35 cellular contexts compared by ENCODE assay signal in the genomic region with DNA sequence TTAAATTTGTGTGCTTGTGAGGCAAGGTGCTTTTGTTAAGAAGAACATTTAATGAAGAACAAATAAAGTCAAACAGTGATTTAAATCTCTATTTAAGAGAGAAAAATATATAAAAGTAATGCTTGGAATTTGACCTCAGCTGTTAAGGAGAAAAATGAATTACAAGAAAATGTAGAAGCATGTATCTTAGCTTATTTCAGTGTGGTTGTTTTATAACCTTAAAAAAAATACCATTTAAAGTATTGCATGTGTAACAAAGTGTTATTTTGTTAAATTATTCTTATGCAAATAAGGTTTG.
"Had no signal": no experiment of that assay in that cellular context is flagged by ENCODE, and none has a peak within 500 bp of the region (broad histone marks: within the 10 kb centered on the region; RNA-seq: fewer than 3 reads in every experiment).

No MANE protein-coding gene starts in this region.

- H3K27me3 ChIP-seq: adrenal gland, ascending aorta, body of pancreas, brain microvascular endothelial cell, breast epithelium, cardiac muscle cell had no signal

- DNase-seq: activated effector memory CD4-positive, alpha-beta T cell treated with anti-CD3 and anti-CD28 coated beads, Interleukin-2, amount 50 U/mL, for 16 hours; activated effector memory CD4-positive, alpha-beta T cell treated with Interleukin-2 at 50 U/mL for 16 hours; activated gamma-delta T cell; activated gamma-delta T cell treated with Interleukin-2 at 50 U/mL for 16 hours; activated naive CD4-positive, alpha-beta T cell; activated naive CD4-positive, alpha-beta T cell treated with anti-CD3 and anti-CD28 coated beads for 36 hours; activated naive CD4-positive, alpha-beta T cell treated with anti-CD3 and anti-CD28 coated beads, Interleukin-2, amount 10 ng/mL, durations not matched to agents 7 days and 5 days; activated naive CD4-positive, alpha-beta T cell treated with anti-CD3 and anti-CD28 coated beads, Interleukin-2, amount 50 U/mL, for 16 hours; activated naive CD4-positive, alpha-beta T cell treated with Interleukin-2 at 50 U/mL for 16 hours; activated naive CD8-positive, alpha-beta T cell treated with anti-CD3 and anti-CD28 coated beads for 36 hours; activated naive CD8-positive, alpha-beta T cell treated with anti-CD3 and anti-CD28 coated beads, Interleukin-2, amount 10 ng/mL, durations not matched to agents 7 days and 5 days; activated naive CD8-positive, alpha-beta T cell treated with anti-CD3 and anti-CD28 coated beads, Interleukin-2, amount 50 U/mL, for 24 hours; activated T-cell treated with anti-CD3 and anti-CD28 coated beads, Interleukin-2, amount 50 U/mL, for 24 hours; activated T-cell treated with anti-CD3 and anti-CD28 coated beads, Interleukin-2, amount 50 U/mL, for 4 hours; activated T-cell treated with anti-CD3 and anti-CD28 coated beads, Interleukin-2, amount 50 U/mL, for 48 hours; activated T-cell treated with anti-CD3 and anti-CD28 coated beads, Interleukin-2, amount 50 U/mL, for 72 hours; adrenal gland; amniotic stem cell; amygdala; anterior cingulate cortex; aorta; body of pancreas; brain microvascular endothelial cell; central memory CD4-positive, alpha-beta T cell had no signal

- H3K4me3 Mint-ChIP-seq: activated naive CD4-positive, alpha-beta T cell treated with anti-CD3 and anti-CD28 coated beads for 36 hours; activated naive CD4-positive, alpha-beta T cell treated with anti-CD3 and anti-CD28 coated beads, Interleukin-2, amount 10 ng/mL, durations not matched to agents 7 days and 5 days; activated naive CD4-positive, alpha-beta T cell treated with anti-CD3 and anti-CD28 coated beads, Interleukin-2, amount 50 U/mL, for 24 hours; activated naive CD8-positive, alpha-beta T cell; activated naive CD8-positive, alpha-beta T cell treated with anti-CD3 and anti-CD28 coated beads for 36 hours; activated naive CD8-positive, alpha-beta T cell treated with anti-CD3 and anti-CD28 coated beads, Interleukin-2, amount 10 ng/mL, durations not matched to agents 7 days and 5 days; activated naive CD8-positive, alpha-beta T cell treated with anti-CD3 and anti-CD28 coated beads, Interleukin-2, amount 50 U/mL, for 24 hours; activated T-cell treated with anti-CD3 and anti-CD28 coated beads, Interleukin-2, amount 50 U/mL, for 24 hours; activated T-cell treated with anti-CD3 and anti-CD28 coated beads, Interleukin-2, amount 50 U/mL, for 4 hours; activated T-cell treated with anti-CD3 and anti-CD28 coated beads, Interleukin-2, amount 50 U/mL, for 72 hours; activated T-helper 1 cell treated with anti-CD3 and anti-CD28 coated beads, Interleukin-12 subunit alpha, Interleukin-12 subunit beta, Interleukin-2, Interleukin-4 antibody, amounts not matched to agents 30 ng/mL and 10 ng/mL and 1 ng/mL, durations not matched to agents 14 hours and 24 hours and 36 hours; activated T-helper 17 cell treated with anti-CD3 and anti-CD28 coated beads, Interleukin-2, amount 50 U/mL, for 72 hours; brain; central memory CD8-positive, alpha-beta T cell had no signal

- H3K27ac ChIP-seq: adrenal gland, ascending aorta, body of pancreas, brain microvascular endothelial cell, breast epithelium, cardiac muscle cell had no signal

- H3K9me3 Mint-ChIP-seq: activated naive CD4-positive, alpha-beta T cell treated with anti-CD3 and anti-CD28 coated beads, Interleukin-2, amount 10 ng/mL, durations not matched to agents 7 days and 5 days; activated naive CD4-positive, alpha-beta T cell treated with anti-CD3 and anti-CD28 coated beads, Interleukin-2, amount 50 U/mL, for 24 hours; activated naive CD8-positive, alpha-beta T cell treated with anti-CD3 and anti-CD28 coated beads for 36 hours; activated naive CD8-positive, alpha-beta T cell treated with anti-CD3 and anti-CD28 coated beads, Interleukin-2, amount 10 ng/mL, durations not matched to agents 7 days and 5 days; activated naive CD8-positive, alpha-beta T cell treated with anti-CD3 and anti-CD28 coated beads, Interleukin-2, amount 50 U/mL, for 24 hours; activated T-helper 1 cell treated with anti-CD3 and anti-CD28 coated beads, Interleukin-12 subunit alpha, Interleukin-12 subunit beta, Interleukin-2, Interleukin-4 antibody, amounts not matched to agents 30 ng/mL and 10 ng/mL and 1 ng/mL, durations not matched to agents 14 hours and 24 hours and 36 hours; activated T-helper 2 cell treated with anti-CD3 and anti-CD28 coated beads, Interferon-gamma antibody, Interleukin-2, Interleukin-4, amounts not matched to agents 10 μg/mL and 5 μg/mL and 100 μg/mL, durations not matched to agents 14 hours and 24 hours and 36 hours; brain; central memory CD8-positive, alpha-beta T cell had no signal

- H3K4me1 ChIP-seq: adrenal gland, ascending aorta, body of pancreas, breast epithelium had no signal

- H3K27me3 Mint-ChIP-seq: activated naive CD4-positive, alpha-beta T cell treated with anti-CD3 and anti-CD28 coated beads, Interleukin-2, amount 10 ng/mL, durations not matched to agents 7 days and 5 days; activated naive CD4-positive, alpha-beta T cell treated with anti-CD3 and anti-CD28 coated beads, Interleukin-2, amount 50 U/mL, for 24 hours; activated naive CD8-positive, alpha-beta T cell; activated naive CD8-positive, alpha-beta T cell treated with anti-CD3 and anti-CD28 coated beads for 36 hours; activated naive CD8-positive, alpha-beta T cell treated with anti-CD3 and anti-CD28 coated beads, Interleukin-2, amount 10 ng/mL, durations not matched to agents 7 days and 5 days; activated naive CD8-positive, alpha-beta T cell treated with anti-CD3 and anti-CD28 coated beads, Interleukin-2, amount 50 U/mL, for 24 hours; activated T-cell treated with anti-CD3 and anti-CD28 coated beads, Interleukin-2, amount 50 U/mL, for 24 hours; activated T-helper 17 cell treated with anti-CD3 and anti-CD28 coated beads, Interleukin-2, amount 50 U/mL, for 72 hours; brain; central memory CD8-positive, alpha-beta T cell had no signal

- H3K27ac Mint-ChIP-seq: activated naive CD4-positive, alpha-beta T cell treated with anti-CD3 and anti-CD28 coated beads for 36 hours; activated naive CD4-positive, alpha-beta T cell treated with anti-CD3 and anti-CD28 coated beads, Interleukin-2, amount 10 ng/mL, durations not matched to agents 7 days and 5 days; activated naive CD4-positive, alpha-beta T cell treated with anti-CD3 and anti-CD28 coated beads, Interleukin-2, amount 50 U/mL, for 24 hours; activated naive CD4-positive, alpha-beta T cell treated with anti-CD3 and anti-CD28 coated beads, Interleukin-2, amount 50 U/mL, for 72 hours; activated naive CD8-positive, alpha-beta T cell; activated naive CD8-positive, alpha-beta T cell treated with anti-CD3 and anti-CD28 coated beads for 36 hours; activated naive CD8-positive, alpha-beta T cell treated with anti-CD3 and anti-CD28 coated beads, Interleukin-2, amount 10 ng/mL, durations not matched to agents 7 days and 5 days; activated naive CD8-positive, alpha-beta T cell treated with anti-CD3 and anti-CD28 coated beads, Interleukin-2, amount 50 U/mL, for 24 hours; activated T-cell treated with anti-CD3 and anti-CD28 coated beads, Interleukin-2, amount 50 U/mL, for 24 hours; activated T-cell treated with anti-CD3 and anti-CD28 coated beads, Interleukin-2, amount 50 U/mL, for 72 hours; activated T-helper 1 cell treated with anti-CD3 and anti-CD28 coated beads, Interleukin-12 subunit alpha, Interleukin-12 subunit beta, Interleukin-2, Interleukin-4 antibody, amounts not matched to agents 30 ng/mL and 10 ng/mL and 1 ng/mL, durations not matched to agents 14 hours and 24 hours and 36 hours; activated T-helper 17 cell treated with anti-CD3 and anti-CD28 coated beads, Interleukin-2, amount 50 U/mL, for 72 hours; activated T-helper 2 cell treated with anti-CD3 and anti-CD28 coated beads, Interferon-gamma antibody, Interleukin-2, Interleukin-4, amounts not matched to agents 10 μg/mL and 5 μg/mL and 100 μg/mL, durations not matched to agents 14 hours and 24 hours and 36 hours; brain had no signal

- H3K36me3 Mint-ChIP-seq: activated naive CD4-positive, alpha-beta T cell treated with anti-CD3 and anti-CD28 coated beads, Interleukin-2, amount 10 ng/mL, durations not matched to agents 7 days and 5 days; activated naive CD4-positive, alpha-beta T cell treated with anti-CD3 and anti-CD28 coated beads, Interleukin-2, amount 50 U/mL, for 24 hours; activated naive CD4-positive, alpha-beta T cell treated with anti-CD3 and anti-CD28 coated beads, Interleukin-2, amount 50 U/mL, for 72 hours; activated naive CD8-positive, alpha-beta T cell; activated naive CD8-positive, alpha-beta T cell treated with anti-CD3 and anti-CD28 coated beads for 36 hours; activated naive CD8-positive, alpha-beta T cell treated with anti-CD3 and anti-CD28 coated beads, Interleukin-2, amount 10 ng/mL, durations not matched to agents 7 days and 5 days; brain had no signal

- H3K9me3 ChIP-seq: adrenal gland, ascending aorta, body of pancreas, breast epithelium had no signal

- H3K4me1 Mint-ChIP-seq: activated naive CD4-positive, alpha-beta T cell treated with anti-CD3 and anti-CD28 coated beads, Interleukin-2, amount 10 ng/mL, durations not matched to agents 7 days and 5 days; activated naive CD4-positive, alpha-beta T cell treated with anti-CD3 and anti-CD28 coated beads, Interleukin-2, amount 50 U/mL, for 24 hours; activated naive CD8-positive, alpha-beta T cell treated with anti-CD3 and anti-CD28 coated beads for 36 hours; activated naive CD8-positive, alpha-beta T cell treated with anti-CD3 and anti-CD28 coated beads, Interleukin-2, amount 10 ng/mL, durations not matched to agents 7 days and 5 days; activated T-helper 17 cell treated with anti-CD3 and anti-CD28 coated beads, Interleukin-2, amount 50 U/mL, for 72 hours; brain; central memory CD8-positive, alpha-beta T cell had no signal

- ATAC-seq: activated naive CD4-positive, alpha-beta T cell treated with anti-CD3 and anti-CD28 coated beads, Interleukin-2, amount 50 U/mL, for 72 hours; activated naive CD8-positive, alpha-beta T cell treated with anti-CD3 and anti-CD28 coated beads, Interleukin-2, amount 50 U/mL, for 24 hours; activated T-cell treated with anti-CD3 and anti-CD28 coated beads, Interleukin-2, amount 50 U/mL, for 4 hours; activated T-cell treated with anti-CD3 and anti-CD28 coated beads, Interleukin-2, amount 50 U/mL, for 72 hours; activated T-helper 17 cell treated with anti-CD3 and anti-CD28 coated beads, Interleukin-2, amount 50 U/mL, for 72 hours; body of pancreas had no signal

- H3K36me3 ChIP-seq: adrenal gland, ascending aorta, brain microvascular endothelial cell, breast epithelium, cardiac muscle cell had no signal

- H3K4me3 ChIP-seq: adrenal gland, ascending aorta, body of pancreas, breast epithelium, cardiac muscle cell had no signal
